Comparison of ENCODE assay signal across 9 cellular contexts in the genomic region with DNA sequence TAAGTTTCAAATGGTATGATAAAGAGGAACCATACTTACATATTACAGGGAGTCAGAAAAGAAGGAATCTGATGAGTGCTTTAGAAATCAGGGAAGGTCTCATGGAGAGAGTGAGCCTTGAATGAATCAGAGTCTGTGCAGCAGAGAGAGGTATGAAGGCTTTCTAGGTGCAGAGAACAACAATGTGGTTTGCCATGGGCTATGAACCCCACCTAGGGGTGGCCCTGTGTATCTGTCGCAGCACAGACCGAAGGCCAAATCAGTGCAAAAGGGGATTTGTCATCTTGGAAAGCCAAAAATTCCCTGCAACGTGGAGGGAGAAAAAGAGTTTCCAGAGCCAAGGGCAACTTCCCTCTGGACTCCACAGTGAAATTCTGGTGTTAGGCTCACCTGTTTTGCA. TPM values are rescaled to one million over a fixed set of nuclear protein-coding genes. Genes with fewer than 3 reads are reported as not detected.
DNase-seq lines count a peak whose midpoint lies in the region; ATAC-seq, FAIRE-seq and TF ChIP-seq lines count a peak whose summit lies in the region.
"Had no signal": no experiment of that assay in that cellular context is flagged by ENCODE, and none has a peak within 500 bp of the region (broad histone marks: within the 10 kb centered on the region; RNA-seq: fewer than 3 reads in every experiment).

No MANE protein-coding gene starts in this region.

- SMC1A ChIA-PET in GM12878 (lab: Charles Lee; ENCODE audit: uncharacterized antibody, unreplicated experiment) = no interaction called here

- no peak overlapping the region for H3K27ac Mint-ChIP-seq in progenitor cell of endocrine pancreas
- no peak overlapping the region for H3K27ac Mint-ChIP-seq in natural killer cell

- peak; percentile 18; the same call in 1 of the 2 replicates for TF ChIP-seq CTCF in SK-N-SH (IDR thresholded peaks at IDR 0.05)
- TF ChIP-seq CTCF in Loucy (conservative IDR thresholded peaks at IDR 0.05; ENCODE audit: low read length) = peak; percentile 48
- peak; percentile 40 to 56 (median 51) for TF ChIP-seq CTCF in GM12878 (IDR thresholded peaks at IDR 0.05 in 2 of 3, conservative IDR thresholded peaks at IDR 0.05 in 1 of 3; ENCODE audit: control insufficient read depth in 2 of 3, extremely low read depth in 1 of 3, insufficient read depth in 1 of 3, low read depth in 3 of 3, low read length in 3 of 3)
- TF ChIP-seq CTCF in progenitor cell of endocrine pancreas (IDR thresholded peaks at IDR 0.05; ENCODE audit: unreplicated experiment) = peak; percentile 56
- no peak for TF ChIP-seq CTCF in natural killer cell (IDR thresholded peaks at IDR 0.05)

- H4K20me1 ChIP-seq in SK-N-SH (ENCODE audit: insufficient read depth) (no peaks in the 10 kb centered on the region), Loucy (ENCODE audit: insufficient read depth, low read length, poor library complexity, severe bottlenecking) (no peaks in the 10 kb centered on the region), GM12878 (ENCODE audit: control insufficient read depth, insufficient read depth) (no peaks in the 10 kb centered on the region)
- H4K20me1 ChIP-seq: BLaER1 had no signal

- intact Hi-C loops in GM12878 (cut with micrococcal nuclease; ENCODE audit: unreplicated experiment) (loop anchor here (2.0 to 10.0 kb wide), 2 partner anchors 92 to 352 kb away; no protein-coding TSS in a partner anchor), natural killer cell (cut with micrococcal nuclease) (no loop called here)

- no TSS peak for BruUV-seq in GM12878 (replicated peaks; lab: Mats Ljungman, UMichigan)

- H3K4me1 Mint-ChIP-seq in progenitor cell of endocrine pancreas (ENCODE audit: low read depth) (peaks cover 10% of the 10 kb centered on the region), natural killer cell (no peaks in the 10 kb centered on the region)

- CTCF ChIA-PET in SK-N-SH (lab: Yijun Ruan, JAX) = no interaction called here
- CTCF ChIA-PET in GM12878 (lab: Yijun Ruan, JAX) = no interaction called here

- H3K4me2 ChIP-seq in SK-N-SH (no peak overlapping the region), Loucy (ENCODE audit: low read depth, low read length, poor library complexity, severe bottlenecking) (no peak overlapping the region), GM12878 (ENCODE audit: control insufficient read depth, insufficient read depth) (no peak overlapping the region)
- H3K4me2 ChIP-seq: BLaER1 had no signal

- H3K9me3 ChIP-seq in SK-N-SH (no peaks in the 10 kb centered on the region), Loucy (ENCODE audit: insufficient read depth, low read depth, low read length) (no peaks in the 10 kb centered on the region), GM12878 (replicated peaks; ENCODE audit: control insufficient read depth, insufficient read depth, low read length) (no peaks in the 10 kb centered on the region)
- H3K9me3 ChIP-seq: BLaER1 had no signal

- TF ChIP-seq POLR2A in GM12878 (IDR thresholded peaks at IDR 0.05; ENCODE audit: low read depth, low read length) = no peak

- H3K4me3 ChIP-seq in SK-N-SH (ENCODE audit: low read depth in 2 of 2, low read length in 1 of 2) (no peak overlapping the region), Loucy (ENCODE audit: low read length, poor library complexity, severe bottlenecking) (no peak overlapping the region), GM12878 (no peak overlapping the region)
- H3K4me3 ChIP-seq: BLaER1 had no signal

- H3K9me2 ChIP-seq in SK-N-SH = no peaks in the 10 kb centered on the region
- no peaks in the 10 kb centered on the region for H3K9me2 ChIP-seq in Loucy (replicated peaks; ENCODE audit: low read depth, low read length)

- H3K36me3 Mint-ChIP-seq in progenitor cell of endocrine pancreas (ENCODE audit: insufficient read depth) (no peaks in the 10 kb centered on the region), natural killer cell (no peaks in the 10 kb centered on the region)

- ATAC-seq in SK-N-SH treated with all-trans-retinoic acid at 6 μM for 48 hours = no peak
- ATAC-seq in GM12878 = peak; percentile 81
- ATAC-seq in natural killer cell = no peak
- no peak for ATAC-seq in GM19467 (IDR thresholded peaks at IDR 0.05; ENCODE audit: unreplicated experiment)

- no peak for FAIRE-seq in GM12878 (lab: Jason Lieb, UNC)

- no peaks in the 10 kb centered on the region for H3K27me3 ChIP-seq in SK-N-SH (ENCODE audit: insufficient read depth)
- H3K27me3 ChIP-seq in Loucy (ENCODE audit: insufficient read depth, low read length, poor library complexity, severe bottlenecking) = no peaks in the 10 kb centered on the region
- H3K27me3 ChIP-seq in GM12878 (replicated peaks in 1 of 2; ENCODE audit: control insufficient read depth in 2 of 2, insufficient read depth in 2 of 2, low read length in 1 of 2) = no peaks in the 10 kb centered on the region
- H3K27me3 ChIP-seq: BLaER1 had no signal

- 13% methylated on average over 3 of the region's 3 CpGs for WGBS in SK-N-SH (ENCODE audit: low lambda C conversion rate)
- 0% methylated on average over 3 of the region's 3 CpGs for WGBS in GM12878 (ENCODE audit: insufficient coverage, insufficient replicate concordance, low lambda C conversion rate, missing lambda C conversion rate)

- TF ChIP-seq EP300 in SK-N-SH (IDR thresholded peaks at IDR 0.05; ENCODE audit: borderline replicate concordance in 1 of 2, low read depth in 1 of 2, low read length in 1 of 2) = no peak
- no peak for TF ChIP-seq EP300 in GM12878 (IDR thresholded peaks at IDR 0.05; ENCODE audit: borderline replicate concordance in 1 of 2, control insufficient read depth in 1 of 2, low read depth in 2 of 2, low read length in 2 of 2)

- POLR2A ChIA-PET in SK-N-SH (lab: Yijun Ruan, JAX) (no interaction called here), GM12878 (lab: Charles Lee) (no interaction called here)

- H3F3A ChIP-seq in SK-N-SH (replicated peaks; ENCODE audit: insufficient read depth) (no peaks in the 10 kb centered on the region), Loucy (ENCODE audit: low read depth) (no peaks in the 10 kb centered on the region)

- H3K36me3 ChIP-seq in SK-N-SH (replicated peaks in 1 of 2; ENCODE audit: control insufficient read depth in 1 of 2, insufficient read depth in 2 of 2, low read length in 1 of 2) = no peaks in the 10 kb centered on the region
- no peaks in the 10 kb centered on the region for H3K36me3 ChIP-seq in Loucy (ENCODE audit: insufficient read depth, low read length)
- H3K36me3 ChIP-seq in GM12878 (ENCODE audit: control insufficient read depth in 2 of 2, insufficient read depth in 2 of 2, low read length in 1 of 2) = no peaks in the 10 kb centered on the region
- H3K36me3 ChIP-seq: BLaER1 had no signal

- H3K27me3 Mint-ChIP-seq in progenitor cell of endocrine pancreas = no peaks in the 10 kb centered on the region
- no peaks in the 10 kb centered on the region for H3K27me3 Mint-ChIP-seq in natural killer cell (ENCODE audit: low read depth in 2 of 2)

- in situ Hi-C loops in GM12878 (cut with MboI) = no loop called here

- no peaks in the 10 kb centered on the region for H3K79me2 ChIP-seq in SK-N-SH (ENCODE audit: insufficient read depth)
- H3K79me2 ChIP-seq in Loucy (ENCODE audit: insufficient read depth, low read length) = no peaks in the 10 kb centered on the region
- no peaks in the 10 kb centered on the region for H3K79me2 ChIP-seq in GM12878 (ENCODE audit: control insufficient read depth, insufficient read depth, low read length)

- H3K4me3 Mint-ChIP-seq in progenitor cell of endocrine pancreas (ENCODE audit: low read depth) = no peak overlapping the region
- no peak overlapping the region for H3K4me3 Mint-ChIP-seq in natural killer cell

- H3K27ac ChIP-seq in SK-N-SH (ENCODE audit: low read depth in 2 of 2, low read length in 1 of 2) = no peak overlapping the region
- H3K27ac ChIP-seq in GM12878 (ENCODE audit: control insufficient read depth, insufficient read depth) = no peak overlapping the region
- H3K27ac ChIP-seq: BLaER1 had no signal

- H3K9ac ChIP-seq in SK-N-SH (no peak overlapping the region), Loucy (ENCODE audit: low read depth, low read length, poor library complexity, severe bottlenecking) (no peak overlapping the region), GM12878 (ENCODE audit: control insufficient read depth, insufficient read depth, low read length) (no peak overlapping the region)
- H3K9ac ChIP-seq: BLaER1 had no signal

- peak; percentile 50 for TF ChIP-seq RAD21 in SK-N-SH (IDR thresholded peaks at IDR 0.05; ENCODE audit: low read length)
- peak; percentile 47 for TF ChIP-seq RAD21 in GM12878 (IDR thresholded peaks at IDR 0.05; ENCODE audit: insufficient read depth, low read depth, low read length)

- H3K4me1 ChIP-seq in SK-N-SH (ENCODE audit: control insufficient read depth in 1 of 2, insufficient read depth in 2 of 2, low read depth in 1 of 2, low read length in 1 of 2) (no peaks in the 10 kb centered on the region), Loucy (ENCODE audit: insufficient read depth, low read length, poor library complexity, severe bottlenecking) (no peaks in the 10 kb centered on the region), GM12878 (ENCODE audit: control insufficient read depth, insufficient read depth, low read length) (no peaks in the 10 kb centered on the region)
- H3K4me1 ChIP-seq: BLaER1 had no signal

- peak; percentile 21 for DNase-seq in SK-N-SH
- no peak for DNase-seq in GM12878 (ENCODE audit: low read depth, low spot score)
- DNase-seq in progenitor cell of endocrine pancreas (ENCODE audit: low spot score, unreplicated experiment) = no peak
- no peak for DNase-seq in natural killer cell
- no peak for DNase-seq in EL

- RAD21 ChIA-PET in GM12878 (lab: Charles Lee; ENCODE audit: unreplicated experiment) = no interaction called here

- no peak overlapping the region for H2AFZ ChIP-seq in SK-N-SH (ENCODE audit: low read depth)
- H2AFZ ChIP-seq in Loucy (ENCODE audit: low read length) = no peak overlapping the region
- no peak overlapping the region for H2AFZ ChIP-seq in GM12878 (ENCODE audit: control insufficient read depth, low read depth, low read length)

- H3K9me3 Mint-ChIP-seq in progenitor cell of endocrine pancreas (ENCODE audit: low read depth) (no peaks in the 10 kb centered on the region), natural killer cell (no peaks in the 10 kb centered on the region)

RNA-seq across cellular contexts. Expression of a gene that starts 3.5 kb away (rescaled TPM):
- polyA plus RNA-seq in SK-N-SH (2012; rRNA removed) (0.02 and 0.03 TPM in 2 replicates), GM12878 (2011; rRNA removed) (0.01 and 0.03 TPM in 2 replicates), GM12878 (2014; fragmentation: Illumina TruSeq; extraction: Trizol) (under 0.01 TPM in 1 of 2 replicates, not detected in the other), GM12878 (2014; fragmentation: Nextera tagmentation; extraction: Ambion mirVana) (not detected), GM12878 (2014; rRNA removed) (not detected in 2 replicates), GM12878 (2016; fragmentation: Nextera tagmentation; extraction: Ambion mirVana) (under 1 TPM in 1 of 2 experiments, not detected in 1; 0.06 TPM)
- under 0.01 and 0.03 TPM in 2 replicates for polyA plus RNA-seq in SK-N-SH (2012; cell fraction: cytosol; rRNA removed)
- 0.02 and 0.04 TPM in 2 replicates for polyA plus RNA-seq in SK-N-SH (2012; cell fraction: nucleus; rRNA removed)
- total RNA-seq in GM12878 (2013; cell fraction: nucleolus; rRNA removed) = not detected in 2 replicates
- total RNA-seq in GM12878 (2014; rRNA removed) (under 0.01 TPM in 1 of 2 replicates, not detected in the other), GM12878 (2014; rRNA removed; fragmentation: Illumina TruSeq; extraction: Trizol) (not detected in 2 replicates), GM12878 (2021) (not detected in 2 replicates), progenitor cell of endocrine pancreas (4.1 and 4.2 TPM in 2 replicates), natural killer cell (under 1 TPM in 1 of 3 donors, not detected in 2; 0.48 TPM)
- not detected for polyA plus RNA-seq in GM12878 (2011; ENCODE audit: low read depth)
- under 0.01 TPM in 1 of 2 replicates, not detected in the other for polyA plus RNA-seq in GM12878 (2011; cell fraction: cytosol; rRNA removed)
- polyA plus RNA-seq in GM12878 (2011; cell fraction: nucleus; rRNA removed) = 0.03 and 0.06 TPM in 2 replicates
- polyA plus RNA-seq in GM12878 (2012) = not detected in 2 replicates
- polyA minus RNA-seq in GM12878 (2011; rRNA and poly(A)+ RNA removed) = 0.07 and 0.15 TPM in 2 replicates
- not detected in 2 replicates for polyA minus RNA-seq in GM12878 (2011; cell fraction: cytosol; rRNA and poly(A)+ RNA removed)
- polyA minus RNA-seq in GM12878 (2011; cell fraction: nucleus; rRNA and poly(A)+ RNA removed) = 0.10 and 0.36 TPM in 2 replicates
